ENCODE assay signal across 20 cellular contexts in the genomic region with DNA sequence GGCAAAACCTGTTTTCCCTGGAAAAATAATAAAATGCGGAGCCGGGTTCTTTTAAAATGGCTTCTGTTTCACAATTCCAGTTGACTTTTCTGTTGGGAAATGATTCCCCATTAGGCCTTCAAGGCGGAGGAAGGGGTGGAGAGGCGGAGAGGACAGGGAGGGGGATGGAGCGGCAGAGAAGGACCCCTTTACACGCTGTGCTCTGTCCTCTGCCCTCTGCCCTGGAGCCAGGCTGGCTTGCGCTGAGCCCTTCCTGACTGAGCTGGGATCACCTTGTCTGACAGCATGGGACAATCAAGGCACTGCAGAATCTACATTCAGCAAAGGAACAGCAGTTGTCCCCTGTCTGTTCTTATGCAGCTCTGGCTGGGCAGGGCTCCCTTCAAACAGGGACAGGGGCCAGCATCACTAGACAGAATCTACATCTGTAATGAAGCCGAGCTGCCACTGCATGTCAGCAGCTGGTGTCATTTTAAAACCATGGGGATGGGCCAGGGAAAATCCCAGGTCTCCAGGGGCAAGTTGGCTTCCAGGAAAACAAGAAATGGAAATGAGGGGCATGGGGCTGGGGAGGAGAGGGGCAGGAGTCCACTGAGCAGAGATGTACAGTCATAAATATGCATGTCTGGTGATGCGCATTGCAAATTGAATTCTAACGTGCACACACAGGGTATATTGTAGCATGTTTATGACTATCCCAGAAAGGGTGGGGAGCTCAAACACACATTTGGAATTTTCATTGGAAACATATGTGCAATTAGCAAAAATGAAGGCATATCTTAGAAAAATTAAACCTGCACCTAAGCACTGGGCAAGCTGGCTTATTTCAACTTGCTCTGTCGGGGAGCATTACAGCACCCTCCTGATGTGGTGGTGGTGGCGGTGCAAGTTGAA.
DNase-seq lines count a peak whose midpoint lies in the region; TF ChIP-seq lines count a peak whose summit lies in the region.
"Had no signal": no experiment of that assay in that cellular context is flagged by ENCODE, and none has a peak within 500 bp of the region (broad histone marks: within the 10 kb centered on the region; RNA-seq: fewer than 3 reads in every experiment).

No MANE protein-coding gene starts in this region.

- H2AFZ ChIP-seq in hepatocyte (peak overlapping the region; percentile 31), osteoblast (ENCODE audit: low read length) (peak overlapping the region; percentile 71)

- WGBS in hepatocyte (ENCODE audit: low lambda C conversion rate, missing lambda C conversion rate), result 64% methylated on average over 12 of the region's 12 CpGs

- no peaks in the 10 kb centered on the region for H3K36me3 ChIP-seq in hepatocyte (replicated peaks; ENCODE audit: insufficient read depth, low read depth)
- no peaks in the 10 kb centered on the region for H3K36me3 ChIP-seq in osteoblast (ENCODE audit: insufficient read depth, low read length)
- H3K36me3 ChIP-seq: ovary had no signal

- H3K27me3 ChIP-seq in hepatocyte (no peaks in the 10 kb centered on the region), osteoblast (ENCODE audit: insufficient read depth, low read length) (no peaks in the 10 kb centered on the region)
- H3K27me3 ChIP-seq: ovary had no signal

- no peaks in the 10 kb centered on the region for H3K4me1 ChIP-seq in hepatocyte (ENCODE audit: insufficient read depth)
- H3K4me1 ChIP-seq in osteoblast (ENCODE audit: insufficient read depth, low read length), result peaks cover 28% of the 10 kb centered on the region

- H4K20me1 ChIP-seq in hepatocyte (ENCODE audit: insufficient read depth, poor library complexity, severe bottlenecking), result no peaks in the 10 kb centered on the region
- no peaks in the 10 kb centered on the region for H4K20me1 ChIP-seq in osteoblast (ENCODE audit: insufficient read depth, low read length)

- H3K79me2 ChIP-seq in hepatocyte (no peaks in the 10 kb centered on the region), osteoblast (ENCODE audit: insufficient read depth, low read length) (no peaks in the 10 kb centered on the region)

- H3K4me3 ChIP-seq in hepatocyte (no peak overlapping the region), osteoblast (ENCODE audit: insufficient read depth, low read length) (no peak overlapping the region)
- H3K4me3 ChIP-seq: lung, ovary had no signal

- peak; percentile 41 for DNase-seq in EH (ENCODE audit: low read depth)
- peak; percentile 71 to 82 for DNase-seq in NCI-H526 (lab: John Stamatoyannopoulos, UW)
- no peak for DNase-seq in hepatocyte (ENCODE audit: low spot score)
- no peak for DNase-seq in osteoblast (ENCODE audit: insufficient read length, low spot score, missing footprints)
- DNase-seq in foreskin melanocyte, result no peak
- no peak for DNase-seq in DMS 273 treated with DMSO at 0.1 percent for 48 hours (lab: John Stamatoyannopoulos, UW)
- DNase-seq in KG1 (lab: John Stamatoyannopoulos, UW), result no peak
- no peak for DNase-seq in GM19238 (ENCODE audit: insufficient read length, low spot score)
- DNase-seq: activated CD4-positive, alpha-beta T cell treated with anti-CD3 and anti-CD28 coated beads for 1 hour; CD8-positive, alpha-beta T cell; effector CD4-positive, alpha-beta T cell; IMR-90; NCI-H1436; NCI-H2171; OCI-M1; ovary; right cardiac atrium; Right ventricle myocardium superior; SW 1271 had no signal

- TF ChIP-seq CTCF in hepatocyte (IDR thresholded peaks at IDR 0.05; ENCODE audit: poor library complexity), result no peak
- no peak for TF ChIP-seq CTCF in osteoblast (IDR thresholded peaks at IDR 0.05; ENCODE audit: extremely low read depth, low read depth, low read length)

- H3K4me2 ChIP-seq in hepatocyte (no peak overlapping the region), osteoblast (ENCODE audit: insufficient read depth, low read length) (peak overlapping the region; percentile 20)

- no peaks in the 10 kb centered on the region for H3K9me2 ChIP-seq in hepatocyte (replicated peaks; ENCODE audit: insufficient read depth)

- H3K9me3 ChIP-seq in hepatocyte (ENCODE audit: low read depth) (no peaks in the 10 kb centered on the region), osteoblast (ENCODE audit: low read depth, low read length) (no peaks in the 10 kb centered on the region)
- H3K9me3 ChIP-seq: ovary had no signal

- peak overlapping the region; percentile 35 for H3K27ac ChIP-seq in hepatocyte
- no peak overlapping the region for H3K27ac ChIP-seq in osteoblast (ENCODE audit: low read depth, low read length)
- H3K27ac ChIP-seq: ovary had no signal

Comparison
In these comparisons a context has a peak if more than half of its experiments do, and no peak if none do; other contexts are left out.
1. DNase-seq: peak in EH (single experiment) and NCI-H526 (2 of 2); none in hepatocyte (single experiment), osteoblast (single experiment), foreskin melanocyte (single experiment), DMS 273 treated with DMSO at 0.1 percent for 48 hours (single experiment), KG1 (single experiment) and GM19238 (single experiment).